In genomic region chr13:36166051-36166450, GRCh38 we compare ENCODE assay signal across 19 cellular contexts. TPM values are rescaled to one million over a fixed set of nuclear protein-coding genes. Genes with fewer than 3 reads are reported as not detected.
DNase-seq lines count a peak whose midpoint lies in the region; FAIRE-seq and TF ChIP-seq lines count a peak whose summit lies in the region.
"Had no signal": no experiment of that assay in that cellular context is flagged by ENCODE, and none has a peak within 500 bp of the region (broad histone marks: within the 10 kb centered on the region; RNA-seq: fewer than 3 reads in every experiment).

No MANE protein-coding gene starts in this region.

- FAIRE-seq in H54 (lab: Jason Lieb, UNC): no peak
- FAIRE-seq: A549, G401.6, GM12892, H1 had no signal

- DNase-seq in fibroblast of peridontal ligament (ENCODE audit: extremely low read depth) (peak; percentile 89), skeletal muscle cell (ENCODE audit: low read depth) (peak; percentile 57), NCI-H2171 (lab: John Stamatoyannopoulos, UW) (no peak), H54 (ENCODE audit: insufficient read length, low spot score) (no peak), middle frontal gyrus (ENCODE audit: extremely low spot score, low spot score) (no peak)
- DNase-seq: 8988T; ACHN; C1 segment of cervical spinal cord; Caco-2; CD4-positive, alpha-beta memory T cell; DMS153; DND-41; GM23248; H9 had no signal

- H3K4me3 ChIP-seq in skeletal muscle cell (ENCODE audit: low read depth, low read length): no peak overlapping the region
- H3K4me3 ChIP-seq: A549, GM23248 had no signal

- H3K9me3 Mint-ChIP-seq in brain: peaks cover 0 to 2% (median 0%) of the 10 kb centered on the region in 5 experiments
- H3K9me3 Mint-ChIP-seq: H9 had no signal

- H3K4me1 Mint-ChIP-seq in brain: peaks cover 39% of the 10 kb centered on the region
- H3K4me1 Mint-ChIP-seq: CD4-positive, alpha-beta memory T cell had no signal

- TF ChIP-seq CTCF in brain (conservative IDR thresholded peaks at IDR 0.05): no peak

- H3K27me3 Mint-ChIP-seq in brain: peaks cover 8% of the 10 kb centered on the region

- no peak overlapping the region for H3K4me3 Mint-ChIP-seq in brain
- H3K4me3 Mint-ChIP-seq: CD4-positive, alpha-beta memory T cell; H9 had no signal

- peak overlapping the region in 3 of 5 experiments; percentile 33 to 71 (median 44) for H3K27ac Mint-ChIP-seq in brain
- H3K27ac Mint-ChIP-seq: CD4-positive, alpha-beta memory T cell; H9 had no signal

- no peaks in the 10 kb centered on the region for H3K36me3 Mint-ChIP-seq in brain
- H3K36me3 Mint-ChIP-seq: CD4-positive, alpha-beta memory T cell had no signal

- TF ChIP-seq POLR2A in H54 (IDR thresholded peaks at IDR 0.05; ENCODE audit: low read depth, low read length): no peak

RNA-seq across cellular contexts. Expression of gene DCLK1, which starts 34.9 kb away (rescaled TPM):
- 12.6 TPM for polyA plus RNA-seq in brain (ENCODE audit: insufficient read depth, low read depth, low replicate concordance)
- polyA plus RNA-seq: CD4-positive, alpha-beta memory T cell had no signal

RNA-seq across cellular contexts. Expression of gene SOHLH2, which starts 48.3 kb away (rescaled TPM):
- 0.19 TPM for polyA plus RNA-seq in brain (ENCODE audit: insufficient read depth, low read depth, low replicate concordance)
- polyA plus RNA-seq: CD4-positive, alpha-beta memory T cell; GM23248 had no signal

Comparison
In these comparisons a context has a peak if more than half of its experiments do, and no peak if none do; other contexts are left out.
1. DNase-seq: peak in fibroblast of peridontal ligament (single experiment) and skeletal muscle cell (single experiment); none in NCI-H2171 (single experiment), H54 (single experiment) and middle frontal gyrus (single experiment).